In the genomic region with DNA sequence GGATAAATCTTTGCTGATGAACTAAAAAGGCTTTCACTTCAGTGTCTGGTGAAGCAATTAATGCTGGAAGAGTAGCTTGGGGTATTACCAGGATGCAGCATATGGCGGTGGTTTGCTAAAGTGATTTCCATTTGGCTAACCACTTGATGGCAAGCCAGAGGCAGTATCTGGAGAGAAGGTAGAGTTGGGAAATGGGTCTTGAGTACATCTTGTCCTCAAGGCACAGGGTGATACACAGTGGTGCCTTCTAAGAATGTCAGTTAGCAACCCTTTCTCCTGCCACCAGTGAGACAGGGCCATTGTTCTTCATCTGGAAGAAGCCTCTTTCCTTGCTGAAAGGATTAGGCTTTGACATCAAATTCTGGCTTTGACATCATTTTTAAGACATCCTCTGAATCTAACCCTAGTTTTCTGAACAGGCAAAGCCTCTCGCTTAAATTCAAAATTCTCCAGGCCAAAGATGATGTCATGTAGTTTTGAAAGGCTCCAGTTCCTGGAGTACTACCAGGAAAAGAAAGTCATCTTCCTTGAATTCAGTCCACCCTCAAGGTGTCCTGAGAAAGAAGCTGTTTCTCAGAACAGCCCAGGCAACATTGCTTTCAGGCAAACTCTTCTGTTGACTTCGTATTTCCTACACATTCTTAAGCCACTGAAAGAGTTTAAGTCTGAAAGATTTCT, we compare ENCODE assay signal across 11 cellular contexts.
DNase-seq lines count a peak whose midpoint lies in the region; ATAC-seq, FAIRE-seq and TF ChIP-seq lines count a peak whose summit lies in the region.
"Had no signal": no experiment of that assay in that cellular context is flagged by ENCODE, and none has a peak within 500 bp of the region (broad histone marks: within the 10 kb centered on the region; RNA-seq: fewer than 3 reads in every experiment).

No MANE protein-coding gene starts in this region.

- no peak for TF ChIP-seq EP300 in SK-N-SH (IDR thresholded peaks at IDR 0.05; ENCODE audit: borderline replicate concordance in 1 of 2, low read depth in 1 of 2, low read length in 1 of 2)

- no peak overlapping the region for H3K9ac ChIP-seq in SK-N-SH

- WGBS in SK-N-SH (ENCODE audit: low lambda C conversion rate) = 98% methylated on average over 3 of the region's 3 CpGs

- H4K20me1 ChIP-seq in SK-N-SH (ENCODE audit: insufficient read depth) = no peaks in the 10 kb centered on the region

- H3K9me3 Mint-ChIP-seq in immature natural killer cell = no peaks in the 10 kb centered on the region

- no peak overlapping the region for H3K4me3 Mint-ChIP-seq in immature natural killer cell

- POLR2A ChIA-PET in SK-N-SH (lab: Yijun Ruan, JAX) = no interaction called here

- ATAC-seq in SK-N-SH treated with all-trans-retinoic acid at 6 μM for 48 hours = no peak
- ATAC-seq: Panc1 had no signal

- no peak for FAIRE-seq in urothelium cell line (lab: Jason Lieb, UNC)
- FAIRE-seq: A204.1 had no signal

- H3K9me2 ChIP-seq in SK-N-SH = no peaks in the 10 kb centered on the region

- H3K27me3 ChIP-seq in SK-N-SH (ENCODE audit: insufficient read depth) = no peaks in the 10 kb centered on the region

- no peak for TF ChIP-seq CTCF in SK-N-SH (IDR thresholded peaks at IDR 0.05)

- no peak overlapping the region for H3K4me2 ChIP-seq in SK-N-SH

- peaks cover 40 to 57% of the 10 kb centered on the region in 2 donors for H3K4me1 Mint-ChIP-seq in immature natural killer cell

- peak overlapping the region in 4 of 6 donors; percentile 13 to 34 (median 20) for H3K27ac Mint-ChIP-seq in immature natural killer cell

- peaks cover 0 to 1% (median 0%) of the 10 kb centered on the region in 3 donors for H3K27me3 Mint-ChIP-seq in immature natural killer cell (ENCODE audit: low read depth in 3 of 3)

- DNase-seq in SK-N-SH (no peak), immature natural killer cell (no peak), superior temporal gyrus (ENCODE audit: extremely low spot score) (peak; percentile 47), UCSD-AML1 (lab: John Stamatoyannopoulos, UW; ENCODE audit: unreplicated experiment) (no peak), urothelium cell line (ENCODE audit: low spot score) (no peak), hypothalamus (lab: John Stamatoyannopoulos, UW) (no peak)
- DNase-seq: NCI-H1105 had no signal

- no peaks in the 10 kb centered on the region for H3K9me3 ChIP-seq in SK-N-SH

- CTCF ChIA-PET in SK-N-SH (lab: Yijun Ruan, JAX) = no interaction called here

- H3K27ac ChIP-seq in SK-N-SH (ENCODE audit: low read depth in 2 of 2, low read length in 1 of 2) (peak overlapping the region; percentile 31 to 43; a peak in 3 of 4 replicates), angular gyrus (ENCODE audit: low read depth, low read length) (peak overlapping the region; percentile 31)

- peaks cover 18 to 37% of the 10 kb centered on the region in 2 experiments; a peak in 3 of 4 replicates for H3K4me1 ChIP-seq in SK-N-SH (ENCODE audit: control insufficient read depth in 1 of 2, insufficient read depth in 2 of 2, low read depth in 1 of 2, low read length in 1 of 2)

- no peak overlapping the region for H2AFZ ChIP-seq in SK-N-SH (ENCODE audit: low read depth)

- no peak overlapping the region for H3K4me3 ChIP-seq in SK-N-SH (ENCODE audit: low read depth in 2 of 2, low read length in 1 of 2)

- H3K79me2 ChIP-seq in SK-N-SH (ENCODE audit: insufficient read depth) = peaks cover 73% of the 10 kb centered on the region

- peaks cover 66 to 89% of the 10 kb centered on the region in 2 experiments for H3K36me3 ChIP-seq in SK-N-SH (replicated peaks in 1 of 2; ENCODE audit: control insufficient read depth in 1 of 2, insufficient read depth in 2 of 2, low read length in 1 of 2)

- H3F3A ChIP-seq in SK-N-SH (replicated peaks; ENCODE audit: insufficient read depth) = peaks cover 42% of the 10 kb centered on the region

- no peak for TF ChIP-seq RAD21 in SK-N-SH (IDR thresholded peaks at IDR 0.05; ENCODE audit: low read length)

- peaks cover 12 to 37% (median 21%) of the 10 kb centered on the region in 3 donors for H3K36me3 Mint-ChIP-seq in immature natural killer cell

TF ChIP-seq in SK-N-SH, 30 proteins besides CTCF, POLR2A, EP300 and RAD21:
- no peak for TF ChIP-seq TAF1 (IDR thresholded peaks at IDR 0.05; ENCODE audit: borderline replicate concordance, low read depth, low read length)
- TF ChIP-seq FOXM1 (IDR thresholded peaks at IDR 0.05; ENCODE audit: low read depth) = no peak
- no peak for TF ChIP-seq ELF1 (IDR thresholded peaks at IDR 0.05)
- TF ChIP-seq, protein P1, sequence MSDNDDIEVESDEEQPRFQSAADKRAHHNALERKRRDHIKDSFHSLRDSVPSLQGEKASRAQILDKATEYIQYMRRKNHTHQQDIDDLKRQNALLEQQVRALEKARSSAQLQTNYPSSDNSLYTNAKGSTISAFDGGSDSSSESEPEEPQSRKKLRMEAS (IDR thresholded peaks at IDR 0.05; ENCODE audit: low read depth) = no peak
- TF ChIP-seq TEAD4 (IDR thresholded peaks at IDR 0.05; ENCODE audit: borderline replicate concordance, insufficient read depth) = no peak
- TF ChIP-seq, protein P2, sequence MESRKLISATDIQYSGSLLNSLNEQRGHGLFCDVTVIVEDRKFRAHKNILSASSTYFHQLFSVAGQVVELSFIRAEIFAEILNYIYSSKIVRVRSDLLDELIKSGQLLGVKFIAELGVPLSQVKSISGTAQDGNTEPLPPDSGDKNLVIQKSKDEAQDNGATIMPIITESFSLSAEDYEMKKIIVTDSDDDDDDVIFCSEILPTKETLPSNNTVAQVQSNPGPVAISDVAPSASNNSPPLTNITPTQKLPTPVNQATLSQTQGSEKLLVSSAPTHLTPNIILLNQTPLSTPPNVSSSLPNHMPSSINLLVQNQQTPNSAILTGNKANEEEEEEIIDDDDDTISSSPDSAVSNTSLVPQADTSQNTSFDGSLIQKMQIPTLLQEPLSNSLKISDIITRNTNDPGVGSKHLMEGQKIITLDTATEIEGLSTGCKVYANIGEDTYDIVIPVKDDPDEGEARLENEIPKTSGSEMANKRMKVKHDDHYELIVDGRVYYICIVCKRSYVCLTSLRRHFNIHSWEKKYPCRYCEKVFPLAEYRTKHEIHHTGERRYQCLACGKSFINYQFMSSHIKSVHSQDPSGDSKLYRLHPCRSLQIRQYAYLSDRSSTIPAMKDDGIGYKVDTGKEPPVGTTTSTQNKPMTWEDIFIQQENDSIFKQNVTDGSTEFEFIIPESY (IDR thresholded peaks at IDR 0.05; ENCODE audit: borderline replicate concordance, low read depth) = no peak
- no peak for TF ChIP-seq SIN3A (IDR thresholded peaks at IDR 0.05; ENCODE audit: borderline replicate concordance, low read depth, low read length)
- TF ChIP-seq, protein P3, sequence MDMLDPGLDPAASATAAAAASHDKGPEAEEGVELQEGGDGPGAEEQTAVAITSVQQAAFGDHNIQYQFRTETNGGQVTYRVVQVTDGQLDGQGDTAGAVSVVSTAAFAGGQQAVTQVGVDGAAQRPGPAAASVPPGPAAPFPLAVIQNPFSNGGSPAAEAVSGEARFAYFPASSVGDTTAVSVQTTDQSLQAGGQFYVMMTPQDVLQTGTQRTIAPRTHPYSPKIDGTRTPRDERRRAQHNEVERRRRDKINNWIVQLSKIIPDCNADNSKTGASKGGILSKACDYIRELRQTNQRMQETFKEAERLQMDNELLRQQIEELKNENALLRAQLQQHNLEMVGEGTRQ (IDR thresholded peaks at IDR 0.05; ENCODE audit: borderline replicate concordance, low read depth, low read length) = no peak
- TF ChIP-seq CHD2 (IDR thresholded peaks at IDR 0.05; ENCODE audit: low read length, partially characterized antibody) = no peak
- TF ChIP-seq TCF12 (IDR thresholded peaks at IDR 0.05) = no peak
- no peak for TF ChIP-seq GATA2 (CRISPR knock-in tag; IDR thresholded peaks at IDR 0.05)

TF ChIP-seq in SK-N-SH treated with all-trans-retinoic acid at 6 μM for 48 hours, 23 proteins besides CTCF, POLR2A, EP300 and RAD21 (continues in another document):
- TF ChIP-seq CSDC2 (CRISPR knock-in tag; IDR thresholded peaks at IDR 0.05) = no peak
- no peak for TF ChIP-seq ARNTL (CRISPR knock-in tag; IDR thresholded peaks at IDR 0.05; ENCODE audit: borderline replicate concordance, low read depth)
- TF ChIP-seq, protein P4, sequence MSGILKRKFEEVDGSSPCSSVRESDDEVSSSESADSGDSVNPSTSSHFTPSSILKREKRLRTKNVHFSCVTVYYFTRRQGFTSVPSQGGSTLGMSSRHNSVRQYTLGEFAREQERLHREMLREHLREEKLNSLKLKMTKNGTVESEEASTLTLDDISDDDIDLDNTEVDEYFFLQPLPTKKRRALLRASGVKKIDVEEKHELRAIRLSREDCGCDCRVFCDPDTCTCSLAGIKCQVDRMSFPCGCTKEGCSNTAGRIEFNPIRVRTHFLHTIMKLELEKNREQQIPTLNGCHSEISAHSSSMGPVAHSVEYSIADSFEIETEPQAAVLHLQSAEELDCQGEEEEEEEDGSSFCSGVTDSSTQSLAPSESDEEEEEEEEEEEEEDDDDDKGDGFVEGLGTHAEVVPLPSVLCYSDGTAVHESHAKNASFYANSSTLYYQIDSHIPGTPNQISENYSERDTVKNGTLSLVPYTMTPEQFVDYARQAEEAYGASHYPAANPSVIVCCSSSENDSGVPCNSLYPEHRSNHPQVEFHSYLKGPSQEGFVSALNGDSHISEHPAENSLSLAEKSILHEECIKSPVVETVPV (CRISPR knock-in tag; IDR thresholded peaks at IDR 0.05) = no peak
- TF ChIP-seq, protein P5, sequence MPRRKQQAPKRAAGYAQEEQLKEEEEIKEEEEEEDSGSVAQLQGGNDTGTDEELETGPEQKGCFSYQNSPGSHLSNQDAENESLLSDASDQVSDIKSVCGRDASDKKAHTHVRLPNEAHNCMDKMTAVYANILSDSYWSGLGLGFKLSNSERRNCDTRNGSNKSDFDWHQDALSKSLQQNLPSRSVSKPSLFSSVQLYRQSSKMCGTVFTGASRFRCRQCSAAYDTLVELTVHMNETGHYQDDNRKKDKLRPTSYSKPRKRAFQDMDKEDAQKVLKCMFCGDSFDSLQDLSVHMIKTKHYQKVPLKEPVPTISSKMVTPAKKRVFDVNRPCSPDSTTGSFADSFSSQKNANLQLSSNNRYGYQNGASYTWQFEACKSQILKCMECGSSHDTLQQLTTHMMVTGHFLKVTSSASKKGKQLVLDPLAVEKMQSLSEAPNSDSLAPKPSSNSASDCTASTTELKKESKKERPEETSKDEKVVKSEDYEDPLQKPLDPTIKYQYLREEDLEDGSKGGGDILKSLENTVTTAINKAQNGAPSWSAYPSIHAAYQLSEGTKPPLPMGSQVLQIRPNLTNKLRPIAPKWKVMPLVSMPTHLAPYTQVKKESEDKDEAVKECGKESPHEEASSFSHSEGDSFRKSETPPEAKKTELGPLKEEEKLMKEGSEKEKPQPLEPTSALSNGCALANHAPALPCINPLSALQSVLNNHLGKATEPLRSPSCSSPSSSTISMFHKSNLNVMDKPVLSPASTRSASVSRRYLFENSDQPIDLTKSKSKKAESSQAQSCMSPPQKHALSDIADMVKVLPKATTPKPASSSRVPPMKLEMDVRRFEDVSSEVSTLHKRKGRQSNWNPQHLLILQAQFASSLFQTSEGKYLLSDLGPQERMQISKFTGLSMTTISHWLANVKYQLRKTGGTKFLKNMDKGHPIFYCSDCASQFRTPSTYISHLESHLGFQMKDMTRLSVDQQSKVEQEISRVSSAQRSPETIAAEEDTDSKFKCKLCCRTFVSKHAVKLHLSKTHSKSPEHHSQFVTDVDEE (CRISPR knock-in tag; IDR thresholded peaks at IDR 0.05) = no peak
- no peak for TF ChIP-seq BACH2 (CRISPR knock-in tag; IDR thresholded peaks at IDR 0.05; ENCODE audit: borderline replicate concordance)
- no peak for TF ChIP-seq PPARA (CRISPR knock-in tag; IDR thresholded peaks at IDR 0.05; ENCODE audit: borderline replicate concordance)
